Comparison of ENCODE assay signal across 11 cellular contexts in genomic region chr2:25210923-25211322, GRCh38. TPM values are rescaled to one million over a fixed set of nuclear protein-coding genes. Genes with fewer than 3 reads are reported as not detected.
A peak's percentile ranks its signal among the peaks of the same experiment; 100 is the strongest.
DNase-seq lines count a peak whose midpoint lies in the region; ATAC-seq and TF ChIP-seq lines count a peak whose summit lies in the region.
"Not testable (repeated sequence)": the region's sequence is repeated elsewhere in the genome, so short reads cannot be mapped to it uniquely, and the experiment has no call there.
"Had no signal": no experiment of that assay in that cellular context is flagged by ENCODE, and none has a peak within 500 bp of the region (broad histone marks: within the 10 kb centered on the region; RNA-seq: fewer than 3 reads in every experiment).

No MANE protein-coding gene starts in this region.

- POLR2A ChIA-PET in CD4-positive, alpha-beta memory T cell (lab: Charles Lee; ENCODE audit: partially characterized antibody), result not testable (repeated sequence)
- POLR2A ChIA-PET in activated B cell treated with CpG ODN at 0.5 μM for 24 hours (lab: Charles Lee), result interaction anchor here (0.6 to 1.8 kb wide), 8 partner anchors 11 to 1283 kb away, joined by 3 to 8 read pairs (median 4); no protein-coding TSS in a partner anchor

- peak overlapping the region in 5 of 7 donors; percentile 55 to 83 (median 81) for H3K27ac Mint-ChIP-seq in CD4-positive, alpha-beta memory T cell
- H3K27ac Mint-ChIP-seq in activated B cell treated with CpG ODN at 0.5 μM for 24 hours (peak overlapping the region; percentile 74), neural progenitor cell (peak overlapping the region; percentile 86)
- peak overlapping the region; percentile 28 for H3K27ac Mint-ChIP-seq in activated T-helper 2 cell treated with anti-CD3 and anti-CD28 coated beads, Interferon-gamma antibody, Interleukin-2, Interleukin-4, amounts not matched to agents 10 μg/mL and 5 μg/mL and 100 μg/mL, durations not matched to agents 14 hours and 24 hours and 36 hours
- H3K27ac Mint-ChIP-seq in effector memory CD8-positive, alpha-beta T cell, result not testable (repeated sequence)

- H3K4me3 ChIP-seq in CD4-positive, alpha-beta memory T cell (ENCODE audit: low read length in 2 of 2); KMS-11 (IDR thresholded peaks at IDR 0.05; ENCODE audit: insufficient read depth, low read depth, low read length); neural progenitor cell: not testable (repeated sequence)

- H4K20me1 ChIP-seq in KMS-11 (ENCODE audit: insufficient read depth); neural progenitor cell (ENCODE audit: low read depth): not testable (repeated sequence)

- H3K9ac ChIP-seq in KMS-11, neural progenitor cell: not testable (repeated sequence)

- not testable (repeated sequence) for H3K9me3 ChIP-seq in CD4-positive, alpha-beta memory T cell (ENCODE audit: control insufficient read depth in 1 of 2, low read length in 2 of 2); neural progenitor cell (ENCODE audit: low read depth)

- not testable (repeated sequence) for H3K9me3 Mint-ChIP-seq in CD4-positive, alpha-beta memory T cell; activated B cell treated with CpG ODN at 0.5 μM for 24 hours; activated T-helper 2 cell treated with anti-CD3 and anti-CD28 coated beads, Interferon-gamma antibody, Interleukin-2, Interleukin-4, amounts not matched to agents 10 μg/mL and 5 μg/mL and 100 μg/mL, durations not matched to agents 14 hours and 24 hours and 36 hours; effector memory CD8-positive, alpha-beta T cell; neural progenitor cell

- H3K4me1 Mint-ChIP-seq in CD4-positive, alpha-beta memory T cell, result peaks cover 17 to 43% (median 28%) of the 10 kb centered on the region in 4 donors
- peaks cover 62% of the 10 kb centered on the region for H3K4me1 Mint-ChIP-seq in activated B cell treated with CpG ODN at 0.5 μM for 24 hours
- H3K4me1 Mint-ChIP-seq in activated T-helper 2 cell treated with anti-CD3 and anti-CD28 coated beads, Interferon-gamma antibody, Interleukin-2, Interleukin-4, amounts not matched to agents 10 μg/mL and 5 μg/mL and 100 μg/mL, durations not matched to agents 14 hours and 24 hours and 36 hours (ENCODE audit: low read depth), result peaks cover 19% of the 10 kb centered on the region
- peaks cover 16 to 22% of the 10 kb centered on the region in 2 donors for H3K4me1 Mint-ChIP-seq in effector memory CD8-positive, alpha-beta T cell (ENCODE audit: low read depth in 2 of 2)
- peaks cover 26% of the 10 kb centered on the region for H3K4me1 Mint-ChIP-seq in neural progenitor cell

- ATAC-seq in activated B cell treated with CpG ODN at 0.5 μM for 24 hours (ENCODE audit: low read depth); effector memory CD8-positive, alpha-beta T cell (replicated peaks): not testable (repeated sequence)

- 0 out of 2 replicates have a peak overlapping the region, but pooled peaks have one; percentile 46 for H3K4me2 ChIP-seq in KMS-11
- H3K4me2 ChIP-seq in neural progenitor cell, result not testable (repeated sequence)

- H3K79me2 ChIP-seq in KMS-11 (ENCODE audit: insufficient read depth, low read depth); neural progenitor cell (ENCODE audit: low read depth): not testable (repeated sequence)

- peak overlapping the region in 4 of 8 donors; percentile 64 to 82 (median 66) for H3K4me3 Mint-ChIP-seq in CD4-positive, alpha-beta memory T cell
- peak overlapping the region; percentile 19 for H3K4me3 Mint-ChIP-seq in activated B cell treated with CpG ODN at 0.5 μM for 24 hours
- not testable (repeated sequence) for H3K4me3 Mint-ChIP-seq in activated T-helper 2 cell treated with anti-CD3 and anti-CD28 coated beads, Interferon-gamma antibody, Interleukin-2, Interleukin-4, amounts not matched to agents 10 μg/mL and 5 μg/mL and 100 μg/mL, durations not matched to agents 14 hours and 24 hours and 36 hours (ENCODE audit: low read depth); neural progenitor cell
- H3K4me3 Mint-ChIP-seq in effector memory CD8-positive, alpha-beta T cell, result peak overlapping the region; percentile 46 to 48

- not testable (repeated sequence) for H3K27ac ChIP-seq in CD4-positive, alpha-beta memory T cell (ENCODE audit: low read depth, low read length); KMS-11; neural progenitor cell

- not testable (repeated sequence) for H3K36me3 Mint-ChIP-seq in CD4-positive, alpha-beta memory T cell; activated B cell treated with CpG ODN at 0.5 μM for 24 hours (ENCODE audit: low read depth); activated T-helper 2 cell treated with anti-CD3 and anti-CD28 coated beads, Interferon-gamma antibody, Interleukin-2, Interleukin-4, amounts not matched to agents 10 μg/mL and 5 μg/mL and 100 μg/mL, durations not matched to agents 14 hours and 24 hours and 36 hours (ENCODE audit: low read depth); effector memory CD8-positive, alpha-beta T cell (ENCODE audit: insufficient read depth); neural progenitor cell

- not testable (repeated sequence) for H3K27me3 ChIP-seq in CD4-positive, alpha-beta memory T cell (ENCODE audit: insufficient read depth, low read length); neural progenitor cell
- H3K27me3 ChIP-seq in KMS-11 (ENCODE audit: insufficient read depth, low read depth), result peaks cover 42% of the 10 kb centered on the region

- H3K27me3 Mint-ChIP-seq in CD4-positive, alpha-beta memory T cell; activated B cell treated with CpG ODN at 0.5 μM for 24 hours; activated T-helper 2 cell treated with anti-CD3 and anti-CD28 coated beads, Interferon-gamma antibody, Interleukin-2, Interleukin-4, amounts not matched to agents 10 μg/mL and 5 μg/mL and 100 μg/mL, durations not matched to agents 14 hours and 24 hours and 36 hours (ENCODE audit: low read depth); effector memory CD8-positive, alpha-beta T cell: not testable (repeated sequence)
- H3K27me3 Mint-ChIP-seq in neural progenitor cell (ENCODE audit: insufficient read depth, low read depth), result peaks cover 26% of the 10 kb centered on the region

- not testable (repeated sequence) for H2AFZ ChIP-seq in KMS-11 (ENCODE audit: low read depth); neural progenitor cell (replicated peaks)

- H3K4me1 ChIP-seq in CD4-positive, alpha-beta memory T cell (ENCODE audit: insufficient read depth, low read length), result peaks cover 24% of the 10 kb centered on the region
- H3K4me1 ChIP-seq in KMS-11 (ENCODE audit: low read depth, poor library complexity, severe bottlenecking), result peaks cover 20% of the 10 kb centered on the region
- not testable (repeated sequence) for H3K4me1 ChIP-seq in neural progenitor cell

- not testable (repeated sequence) for DNase-seq in CD4-positive, alpha-beta memory T cell; activated B cell treated with CpG ODN at 0.5 μM for 24 hours; activated T-helper 2 cell treated with anti-CD3 and anti-CD28 coated beads, Interferon-gamma antibody, Interleukin-2, Interleukin-4, amounts not matched to agents 10 μg/mL and 5 μg/mL and 100 μg/mL, durations not matched to agents 14 hours and 24 hours and 36 hours (ENCODE audit: low spot score); effector memory CD8-positive, alpha-beta T cell; neural progenitor cell (ENCODE audit: low spot score)

- TF ChIP-seq CTCF in KMS-11 (conservative IDR thresholded peaks at IDR 0.05; ENCODE audit: low read depth, low read length); activated B cell treated with CpG ODN at 0.5 μM for 24 hours (IDR thresholded peaks at IDR 0.05); neural progenitor cell (IDR thresholded peaks at IDR 0.05): not testable (repeated sequence)

- H3K36me3 ChIP-seq in CD4-positive, alpha-beta memory T cell (ENCODE audit: insufficient read depth, low read length); KMS-11 (ENCODE audit: insufficient read depth); neural progenitor cell: not testable (repeated sequence)

- CTCF ChIA-PET in CD4-positive, alpha-beta memory T cell (lab: Charles Lee; ENCODE audit: partially characterized antibody), result interaction anchor here (0.9 to 1.8 kb wide), 4 partner anchors 14 to 55 kb away, joined by 3 to 5 read pairs (median 3); no protein-coding TSS in a partner anchor
- CTCF ChIA-PET in activated B cell treated with CpG ODN at 0.5 μM for 24 hours (lab: Charles Lee), result not testable (repeated sequence)

- intact Hi-C loops in CD4-positive, alpha-beta memory T cell (cut with micrococcal nuclease), result loop anchor here (5.0 kb wide), 2 partner anchors 61 to 239 kb away; partner anchors contain the start of gene DNAJC27
- intact Hi-C loops in activated B cell treated with CpG ODN at 0.5 μM for 24 hours (cut with micrococcal nuclease), result loop anchor here (1.0 to 5.0 kb wide), 8 partner anchors 18 to 634 kb away; partner anchors contain the start of genes DNAJC27 and EFR3B
- intact Hi-C loops in activated T-helper 2 cell treated with anti-CD3 and anti-CD28 coated beads, Interferon-gamma antibody, Interleukin-2, Interleukin-4, amounts not matched to agents 10 μg/mL and 5 μg/mL and 100 μg/mL, durations not matched to agents 14 hours and 24 hours and 36 hours (cut with micrococcal nuclease), result not testable (repeated sequence)

- peaks cover 13% of the 10 kb centered on the region for H3F3A ChIP-seq in neural progenitor cell (ENCODE audit: low read depth)

RNA-seq across cellular contexts. Expression of gene POMC, which starts 42.5 kb away (rescaled TPM):
- total RNA-seq in CD4-positive, alpha-beta memory T cell, result 1 to 10 TPM; 3.1 to 3.6 TPM
- polyA plus RNA-seq in CD4-positive, alpha-beta memory T cell, result 1 to 10 TPM; 4.3 to 5.5 TPM
- total RNA-seq in activated B cell treated with CpG ODN at 0.5 μM for 24 hours (3.2 and 4.4 TPM in 2 replicates), neural progenitor cell (ENCODE audit: low replicate concordance) (not detected in 2 replicates)
- 5.8 and 6.7 TPM in 2 replicates for total RNA-seq in activated T-helper 2 cell treated with anti-CD3 and anti-CD28 coated beads, Interferon-gamma antibody, Interleukin-2, Interleukin-4, amounts not matched to agents 10 μg/mL and 5 μg/mL and 100 μg/mL, durations not matched to agents 14 hours and 24 hours and 36 hours
- total RNA-seq: A673, HepG2, HFFc6, HT1080, K562 had no signal
- polyA plus RNA-seq: HepG2, K562 had no signal
